ENCODE assay signal across 9 cellular contexts in genomic region chr3:52001443-52001974, GRCh38. TPM values are rescaled to one million over a fixed set of nuclear protein-coding genes. Genes with fewer than 3 reads are reported as not detected.
DNase-seq lines count a peak whose midpoint lies in the region; ATAC-seq and TF ChIP-seq lines count a peak whose summit lies in the region.
"Had no signal": no experiment of that assay in that cellular context is flagged by ENCODE, and none has a peak within 500 bp of the region (broad histone marks: within the 10 kb centered on the region; RNA-seq: fewer than 3 reads in every experiment).

No MANE protein-coding gene starts in this region.

- H3K9me3 ChIP-seq in Caco-2 (no peaks in the 10 kb centered on the region), prostate gland (no peaks in the 10 kb centered on the region), aorta (ENCODE audit: control insufficient read depth, low read length) (no peaks in the 10 kb centered on the region)

- no peaks in the 10 kb centered on the region for H3K27me3 ChIP-seq in Caco-2 (replicated peaks; ENCODE audit: control insufficient read depth, insufficient read depth, low read length)
- H3K27me3 ChIP-seq in prostate gland (replicated peaks; ENCODE audit: insufficient read depth): no peaks in the 10 kb centered on the region
- H3K27me3 ChIP-seq in aorta (ENCODE audit: control insufficient read depth in 1 of 2, insufficient read depth in 2 of 2, low read length in 1 of 2): no peaks in the 10 kb centered on the region

- no TSS peak for BruUV-seq in Caco-2 (replicated peaks; lab: Mats Ljungman, UMichigan)

- intact Hi-C loops in Caco-2 (cut with micrococcal nuclease; ENCODE audit: unreplicated experiment) (loop anchor here (1.0 kb wide), 3 partner anchors 54 to 143 kb away; no protein-coding TSS in a partner anchor), head of caudate nucleus (cut with DNase I) (loop anchor here (5.0 kb wide), 1 partner anchor 121 kb away; no protein-coding TSS in a partner anchor), prostate gland (cut with DNase I) (loop anchor here (1.0 to 5.0 kb wide), 3 partner anchors 121 to 341 kb away; no protein-coding TSS in a partner anchor), aorta (cut with DNase I) (loop anchor here (1.0 to 10.0 kb wide), 4 partner anchors 121 to 343 kb away; no protein-coding TSS in a partner anchor)

- H3K36me3 Mint-ChIP-seq in Caco-2 (ENCODE audit: insufficient read depth, unreplicated experiment): no peaks in the 10 kb centered on the region
- H3K36me3 Mint-ChIP-seq: activated naive CD8-positive, alpha-beta T cell had no signal

- in situ Hi-C loops in SK-MEL-5 (cut with HindIII; ENCODE audit: low pct_unique_long_range_greater_than_20kb, low sequenced_read_pairs): no loop called here

- peak overlapping the region; percentile 37 for H3K4me3 Mint-ChIP-seq in Caco-2 (ENCODE audit: unreplicated experiment)
- H3K4me3 Mint-ChIP-seq: activated naive CD8-positive, alpha-beta T cell had no signal

- no peaks in the 10 kb centered on the region for H3K9me3 Mint-ChIP-seq in Caco-2 (ENCODE audit: unreplicated experiment)

- DNase-seq in Caco-2: peak; percentile 87 to 91
- DNase-seq in Kasumi-1 (lab: John Stamatoyannopoulos, UW): peak; percentile 53 to 76
- DNase-seq in SK-MEL-5 (ENCODE audit: low read depth, low spot score): peak; percentile 75
- DNase-seq in activated naive CD4-positive, alpha-beta T cell (lab: John Stamatoyannopoulos, UW): peak; percentile 53 to 80 (median 78)
- peak; percentile 71 to 93 (median 84) for DNase-seq in head of caudate nucleus
- peak; percentile 61 for DNase-seq in prostate gland (ENCODE audit: low spot score)
- peak; percentile 78 to 93 for DNase-seq in aorta

- ATAC-seq in GM21528 (IDR thresholded peaks at IDR 0.05; ENCODE audit: low FRiP score, unreplicated experiment) (peak; percentile 72), aorta (ENCODE audit: low FRiP score) (peak; percentile 79)

- CTCF ChIA-PET in Caco-2 (lab: Charles Lee): interaction anchor here (0.6 to 2.9 kb wide), 13 partner anchors 19 to 295 kb away, joined by 3 to 11 read pairs (median 3); partner anchors contain the start of gene DUSP7

- peaks cover 9% of the 10 kb centered on the region for H3K4me1 Mint-ChIP-seq in Caco-2 (ENCODE audit: low read depth, unreplicated experiment)

- H3K4me1 ChIP-seq in Caco-2: peaks cover 8% of the 10 kb centered on the region
- peaks cover 4% of the 10 kb centered on the region for H3K4me1 ChIP-seq in prostate gland (replicated peaks)
- H3K4me1 ChIP-seq in aorta (ENCODE audit: control insufficient read depth in 1 of 2, insufficient read depth in 2 of 2, low read length in 2 of 2): no peaks in the 10 kb centered on the region

- H3K27me3 Mint-ChIP-seq in Caco-2 (ENCODE audit: insufficient read depth, unreplicated experiment): no peaks in the 10 kb centered on the region
- H3K27me3 Mint-ChIP-seq: activated naive CD8-positive, alpha-beta T cell had no signal

- no peak overlapping the region for H3K27ac Mint-ChIP-seq in Caco-2 (ENCODE audit: unreplicated experiment)
- H3K27ac Mint-ChIP-seq: activated naive CD8-positive, alpha-beta T cell had no signal

- H3K4me3 ChIP-seq in Caco-2 (ENCODE audit: low read depth, low read length) (no peak overlapping the region), prostate gland (no peak overlapping the region), aorta (ENCODE audit: low read length in 2 of 2) (no peak overlapping the region)

- no peaks in the 10 kb centered on the region for H3K36me3 ChIP-seq in Caco-2 (ENCODE audit: control insufficient read depth, insufficient read depth, low read length)
- no peaks in the 10 kb centered on the region for H3K36me3 ChIP-seq in prostate gland
- H3K36me3 ChIP-seq in aorta (ENCODE audit: control insufficient read depth in 1 of 2, insufficient read depth in 2 of 2, low read length in 1 of 2): no peaks in the 10 kb centered on the region

- no peak for TF ChIP-seq POLR2A in prostate gland (IDR thresholded peaks at IDR 0.05)

- POLR2A ChIA-PET in Caco-2 (lab: Charles Lee): interaction anchor here (0.6 to 0.7 kb wide), 3 partner anchors 19 to 168 kb away, joined by 3 to 5 read pairs (median 3); partner anchors contain the start of gene ACY1

- H3K27ac ChIP-seq in prostate gland (no peak overlapping the region), aorta (ENCODE audit: low read depth in 1 of 2, low read length in 2 of 2) (no peak overlapping the region)

- TF ChIP-seq CTCF in Caco-2 (IDR thresholded peaks at IDR 0.05; ENCODE audit: insufficient read depth in 1 of 2, low read depth in 1 of 2, low read length in 1 of 2, severe bottlenecking in 1 of 2, unreplicated experiment in 1 of 2) (peak; percentile 95 to 98), prostate gland (IDR thresholded peaks at IDR 0.05) (peak; percentile 87 to 95 (median 91))

- 4% methylated on average over 12 of the region's 18 CpGs for WGBS in prostate gland
- WGBS in aorta, 2 donors: 1 to 2% methylated on average over 18 of the region's 18 CpGs

RNA-seq across cellular contexts. Expression of gene RPL29, which starts 5.8 kb away (rescaled TPM):
- total RNA-seq in Caco-2 (2022): 976 and 995 TPM in 2 replicates
- total RNA-seq in SK-MEL-5 (2014; rRNA removed; shearing (Covaris generic)): 2,678 and 2,698 TPM in 2 replicates
- 1,624 and 1,821 TPM in 2 replicates for polyA plus RNA-seq in SK-MEL-5 (2015; cell fraction: cytosol; rRNA removed)
- 608 and 662 TPM in 2 replicates for polyA plus RNA-seq in SK-MEL-5 (2015; cell fraction: nucleus; rRNA removed)
- 1,000 to 10,000 TPM; 1,249 to 2,015 TPM for total RNA-seq in prostate gland
- 100 to 1,000 TPM; 617 to 792 TPM for total RNA-seq in aorta
- polyA plus RNA-seq in aorta: 1,000 to 10,000 TPM; 1,520 to 2,218 TPM

RNA-seq across cellular contexts. Expression of gene ACY1, which starts 18.2 kb away (rescaled TPM):
- total RNA-seq in Caco-2 (2022): 62.4 and 67.9 TPM in 2 replicates
- total RNA-seq in SK-MEL-5 (2014; rRNA removed; shearing (Covaris generic)): 137 and 180 TPM in 2 replicates
- polyA plus RNA-seq in SK-MEL-5 (2015; cell fraction: cytosol; rRNA removed): 146 and 177 TPM in 2 replicates
- polyA plus RNA-seq in SK-MEL-5 (2015; cell fraction: nucleus; rRNA removed): 216 and 314 TPM in 2 replicates
- total RNA-seq in prostate gland: 10 to 100 TPM; 42.1 to 82.6 TPM
- total RNA-seq in aorta: 10 to 100 TPM in 1 of 2 donors, 1 to 10 TPM in 1; 7.2 to 16.5 TPM
- 100 to 1,000 TPM in 1 of 2 donors, 10 to 100 TPM in 1; 12.2 to 102 TPM for polyA plus RNA-seq in aorta

RNA-seq across cellular contexts. Expression of gene ABHD14A, which starts 26.6 kb away (rescaled TPM):
- total RNA-seq in Caco-2 (2022) (14.0 and 16.3 TPM in 2 replicates), prostate gland (10 to 100 TPM; 55.3 to 58.5 TPM), aorta (10 to 100 TPM in 1 of 2 donors, 1 to 10 TPM in 1; 4.7 to 16.0 TPM)
- 45.2 and 46.0 TPM in 2 replicates for total RNA-seq in SK-MEL-5 (2014; rRNA removed; shearing (Covaris generic))
- 81.9 and 91.7 TPM in 2 replicates for polyA plus RNA-seq in SK-MEL-5 (2015; cell fraction: cytosol; rRNA removed)
- 3.6 and 6.3 TPM in 2 replicates for polyA plus RNA-seq in SK-MEL-5 (2015; cell fraction: nucleus; rRNA removed)
- 10 to 100 TPM in 1 of 2 donors, 1 to 10 TPM in 1; 9.5 to 23.0 TPM for polyA plus RNA-seq in aorta

RNA-seq across cellular contexts. Expression of gene ABHD14B, which starts 27.7 kb away (rescaled TPM):
- total RNA-seq in Caco-2 (2022) (26.8 and 29.0 TPM in 2 replicates), prostate gland (100 to 1,000 TPM in 1 of 2 donors, 10 to 100 TPM in 1; 53.7 to 128 TPM), aorta (10 to 100 TPM; 18.2 to 40.0 TPM)
- 33.9 and 36.1 TPM in 2 replicates for total RNA-seq in SK-MEL-5 (2014; rRNA removed; shearing (Covaris generic))
- polyA plus RNA-seq in SK-MEL-5 (2015; cell fraction: cytosol; rRNA removed): 100 and 110 TPM in 2 replicates
- 64.7 and 71.0 TPM in 2 replicates for polyA plus RNA-seq in SK-MEL-5 (2015; cell fraction: nucleus; rRNA removed)
- polyA plus RNA-seq in aorta: 10 to 100 TPM; 44.2 to 45.3 TPM

RNA-seq across cellular contexts. Expression of gene PCBP4, which starts 34.3 kb away (rescaled TPM):
- total RNA-seq in Caco-2 (2022) (42.3 and 46.5 TPM in 2 replicates), prostate gland (10 to 100 TPM; 74.0 to 74.1 TPM), aorta (10 to 100 TPM; 58.1 to 63.7 TPM)
- 25.0 and 28.3 TPM in 2 replicates for total RNA-seq in SK-MEL-5 (2014; rRNA removed; shearing (Covaris generic))
- polyA plus RNA-seq in SK-MEL-5 (2015; cell fraction: cytosol; rRNA removed): 50.6 and 62.9 TPM in 2 replicates
- polyA plus RNA-seq in SK-MEL-5 (2015; cell fraction: nucleus; rRNA removed): 85.1 and 106 TPM in 2 replicates
- polyA plus RNA-seq in aorta: 100 to 1,000 TPM in 1 of 2 donors, 10 to 100 TPM in 1; 29.4 to 124 TPM
